Comparison of ENCODE assay signal across 11 cellular contexts in genomic region chr3:42020681-42021307, GRCh38. TPM values are rescaled to one million over a fixed set of nuclear protein-coding genes. Genes with fewer than 3 reads are reported as not detected.
DNase-seq lines count a peak whose midpoint lies in the region; ATAC-seq and TF ChIP-seq lines count a peak whose summit lies in the region.
"Had no signal": no experiment of that assay in that cellular context is flagged by ENCODE, and none has a peak within 500 bp of the region (broad histone marks: within the 10 kb centered on the region; RNA-seq: fewer than 3 reads in every experiment).

No MANE protein-coding gene starts in this region.

- no peaks in the 10 kb centered on the region for H3K9me3 Mint-ChIP-seq in activated T-cell treated with anti-CD3 and anti-CD28 coated beads, Interleukin-2, amount 50 U/mL, for 4 hours
- H3K9me3 Mint-ChIP-seq in activated T-helper 2 cell treated with anti-CD3 and anti-CD28 coated beads, Interferon-gamma antibody, Interleukin-2, Interleukin-4, amounts not matched to agents 10 μg/mL and 5 μg/mL and 100 μg/mL, durations not matched to agents 14 hours and 24 hours and 36 hours, result no peaks in the 10 kb centered on the region
- H3K9me3 Mint-ChIP-seq: naive thymus-derived CD4-positive, alpha-beta T cell had no signal

- H3K4me3 ChIP-seq in subcutaneous abdominal adipose tissue (ENCODE audit: low read depth in 1 of 5, low read length in 5 of 5) (no peak overlapping the region), upper lobe of right lung (no peak overlapping the region)

- H3K27me3 Mint-ChIP-seq in activated T-cell treated with anti-CD3 and anti-CD28 coated beads, Interleukin-2, amount 50 U/mL, for 4 hours (ENCODE audit: low read depth), result no peaks in the 10 kb centered on the region
- H3K27me3 Mint-ChIP-seq in activated T-helper 2 cell treated with anti-CD3 and anti-CD28 coated beads, Interferon-gamma antibody, Interleukin-2, Interleukin-4, amounts not matched to agents 10 μg/mL and 5 μg/mL and 100 μg/mL, durations not matched to agents 14 hours and 24 hours and 36 hours (ENCODE audit: low read depth), result no peaks in the 10 kb centered on the region
- H3K27me3 Mint-ChIP-seq: naive thymus-derived CD4-positive, alpha-beta T cell had no signal

- H3K9me3 ChIP-seq in subcutaneous abdominal adipose tissue (ENCODE audit: control insufficient read depth in 5 of 5, low read length in 5 of 5) (no peaks in the 10 kb centered on the region), upper lobe of right lung (no peaks in the 10 kb centered on the region)

- H3K4me1 Mint-ChIP-seq in activated T-cell treated with anti-CD3 and anti-CD28 coated beads, Interleukin-2, amount 50 U/mL, for 4 hours (ENCODE audit: low read depth), result peaks cover 72% of the 10 kb centered on the region
- H3K4me1 Mint-ChIP-seq in activated T-helper 2 cell treated with anti-CD3 and anti-CD28 coated beads, Interferon-gamma antibody, Interleukin-2, Interleukin-4, amounts not matched to agents 10 μg/mL and 5 μg/mL and 100 μg/mL, durations not matched to agents 14 hours and 24 hours and 36 hours (ENCODE audit: low read depth), result peaks cover 63% of the 10 kb centered on the region

- H3K4me1 ChIP-seq in subcutaneous abdominal adipose tissue (ENCODE audit: control insufficient read depth in 5 of 5, insufficient read depth in 5 of 5, low read length in 5 of 5) (peaks cover 14 to 75% (median 69%) of the 10 kb centered on the region in 5 donors), upper lobe of right lung (peaks cover 53% of the 10 kb centered on the region)

- H3K36me3 ChIP-seq in subcutaneous abdominal adipose tissue (ENCODE audit: control insufficient read depth in 5 of 5, insufficient read depth in 5 of 5, low read length in 5 of 5), result no peaks in the 10 kb centered on the region
- H3K36me3 ChIP-seq in upper lobe of right lung, result no peaks in the 10 kb centered on the region

- DNase-seq in activated T-cell treated with anti-CD3 and anti-CD28 coated beads, Interleukin-2, amount 50 U/mL, for 4 hours, result no peak
- DNase-seq in activated T-cell treated with anti-CD3 and anti-CD28 coated beads for 4 hours (no peak), glomerular visceral epithelial cell (ENCODE audit: extremely low spot score) (peak; percentile 60), upper lobe of right lung (no peak), foreskin melanocyte (no peak)
- no peak for DNase-seq in activated T-helper 2 cell treated with anti-CD3 and anti-CD28 coated beads, Interferon-gamma antibody, Interleukin-2, Interleukin-4, amounts not matched to agents 10 μg/mL and 5 μg/mL and 100 μg/mL, durations not matched to agents 14 hours and 24 hours and 36 hours (ENCODE audit: low spot score)
- DNase-seq: activated CD4-positive, alpha-beta T cell treated with anti-CD3 and anti-CD28 coated beads for 1 hour; naive thymus-derived CD4-positive, alpha-beta T cell; NCI-H510A treated with DMSO at 0.1 percent for 48 hours had no signal

- intact Hi-C loops in activated T-helper 2 cell treated with anti-CD3 and anti-CD28 coated beads, Interferon-gamma antibody, Interleukin-2, Interleukin-4, amounts not matched to agents 10 μg/mL and 5 μg/mL and 100 μg/mL, durations not matched to agents 14 hours and 24 hours and 36 hours (cut with micrococcal nuclease), result no loop called here
- intact Hi-C loops in upper lobe of right lung (cut with DNase I), result no loop called here

- H3K27ac ChIP-seq in subcutaneous abdominal adipose tissue (ENCODE audit: low read depth, low read length), result peak overlapping the region; percentile 55
- H3K27ac ChIP-seq in upper lobe of right lung, result no peak overlapping the region

- ATAC-seq in activated T-cell treated with anti-CD3 and anti-CD28 coated beads, Interleukin-2, amount 50 U/mL, for 4 hours, result peak; percentile 64 to 76
- no peak for ATAC-seq in GM21423 (IDR thresholded peaks at IDR 0.05; ENCODE audit: unreplicated experiment)
- ATAC-seq in upper lobe of right lung, result no peak
- ATAC-seq: naive thymus-derived CD4-positive, alpha-beta T cell had no signal

- H3K27ac Mint-ChIP-seq in activated T-helper 2 cell treated with anti-CD3 and anti-CD28 coated beads, Interferon-gamma antibody, Interleukin-2, Interleukin-4, amounts not matched to agents 10 μg/mL and 5 μg/mL and 100 μg/mL, durations not matched to agents 14 hours and 24 hours and 36 hours, result peak overlapping the region; percentile 32

- H3K9ac ChIP-seq in subcutaneous abdominal adipose tissue (ENCODE audit: low read length in 5 of 5), result peak overlapping the region in 1 of 5 donors; percentile 19

- TF ChIP-seq CTCF in upper lobe of right lung (IDR thresholded peaks at IDR 0.05), result no peak

- peaks cover 0 to 2% (median 0%) of the 10 kb centered on the region in 5 donors for H3K27me3 ChIP-seq in subcutaneous abdominal adipose tissue (ENCODE audit: control insufficient read depth in 5 of 5, insufficient read depth in 4 of 5, low read length in 5 of 5)
- H3K27me3 ChIP-seq in upper lobe of right lung, result no peaks in the 10 kb centered on the region

- H3K4me3 Mint-ChIP-seq in activated T-cell treated with anti-CD3 and anti-CD28 coated beads, Interleukin-2, amount 50 U/mL, for 4 hours, result no peak overlapping the region
- no peak overlapping the region for H3K4me3 Mint-ChIP-seq in activated T-helper 2 cell treated with anti-CD3 and anti-CD28 coated beads, Interferon-gamma antibody, Interleukin-2, Interleukin-4, amounts not matched to agents 10 μg/mL and 5 μg/mL and 100 μg/mL, durations not matched to agents 14 hours and 24 hours and 36 hours (ENCODE audit: low read depth)
- H3K4me3 Mint-ChIP-seq: naive thymus-derived CD4-positive, alpha-beta T cell had no signal

- no peaks in the 10 kb centered on the region for H3K36me3 Mint-ChIP-seq in activated T-cell treated with anti-CD3 and anti-CD28 coated beads, Interleukin-2, amount 50 U/mL, for 4 hours (ENCODE audit: insufficient read depth)
- peaks cover 21% of the 10 kb centered on the region for H3K36me3 Mint-ChIP-seq in activated T-helper 2 cell treated with anti-CD3 and anti-CD28 coated beads, Interferon-gamma antibody, Interleukin-2, Interleukin-4, amounts not matched to agents 10 μg/mL and 5 μg/mL and 100 μg/mL, durations not matched to agents 14 hours and 24 hours and 36 hours (ENCODE audit: low read depth)

RNA-seq across cellular contexts. Expression of gene ULK4, which starts 58.9 kb away (rescaled TPM):
- 1 to 10 TPM; 7.3 to 8.8 (median 8.2) TPM for total RNA-seq in activated T-cell treated with anti-CD3 and anti-CD28 coated beads, Interleukin-2, amount 50 U/mL, for 4 hours
- 7.5 and 8.1 TPM in 2 replicates for total RNA-seq in activated T-helper 2 cell treated with anti-CD3 and anti-CD28 coated beads, Interferon-gamma antibody, Interleukin-2, Interleukin-4, amounts not matched to agents 10 μg/mL and 5 μg/mL and 100 μg/mL, durations not matched to agents 14 hours and 24 hours and 36 hours
- 11.2 TPM for total RNA-seq in upper lobe of right lung

Comparison
In these comparisons a context has a peak if more than half of its experiments do, and no peak if none do; other contexts are left out.
1. ATAC-seq: peak in activated T-cell treated with anti-CD3 and anti-CD28 coated beads, Interleukin-2, amount 50 U/mL, for 4 hours (2 of 2); none in GM21423 (single experiment) and upper lobe of right lung (single experiment).